Comparison of ENCODE assay signal across 28 cellular contexts in genomic region chr1:152014943-152015342, GRCh38.
"Had no signal": no experiment of that assay in that cellular context is flagged by ENCODE, and none has a peak within 500 bp of the region (broad histone marks: within the 10 kb centered on the region; RNA-seq: fewer than 3 reads in every experiment).

No MANE protein-coding gene starts in this region.

- H3K36me3 Mint-ChIP-seq: immature natural killer cell; naive thymus-derived CD8-positive, alpha-beta T cell had no signal

- H3K4me1 Mint-ChIP-seq: immature natural killer cell; neural crest cell; stimulated activated naive CD8-positive, alpha-beta T cell treated with anti-CD3 and anti-CD28 coated beads, Interleukin-15, amount 100 ng/mL, for 72 hours had no signal

- ATAC-seq: left cardiac atrium; left lobe of liver; left ventricle myocardium superior; lower lobe of right lung; naive thymus-derived CD8-positive, alpha-beta T cell; pancreas; right cardiac atrium; sciatic nerve; stimulated activated naive CD8-positive, alpha-beta T cell treated with anti-CD3 and anti-CD28 coated beads, Interleukin-15, amount 100 ng/mL, for 72 hours had no signal

- H3K9me3 Mint-ChIP-seq: immature natural killer cell; naive thymus-derived CD8-positive, alpha-beta T cell; nephron; neural crest cell; stimulated activated naive CD8-positive, alpha-beta T cell treated with anti-CD3 and anti-CD28 coated beads, Interleukin-15, amount 100 ng/mL, for 72 hours had no signal

- DNase-seq: hypothalamus; immature natural killer cell; islet precursor cell; left cardiac atrium; left ventricle myocardium superior; lower lobe of right lung; mammary epithelial cell; mesenchymal stem cell; naive thymus-derived CD8-positive, alpha-beta T cell; nucleus accumbens; pancreas; retina; right cardiac atrium; stimulated activated CD4-positive, alpha-beta T cell treated with anti-CD3 and anti-CD28 coated beads, Interleukin-12 subunit alpha, Interleukin-12 subunit beta, amount 100 ng/mL, for 4 hours; stimulated activated CD4-positive, alpha-beta T cell treated with anti-CD3 and anti-CD28 coated beads, Interleukin-15, amount 100 ng/mL, for 24 hours; stimulated activated CD4-positive, alpha-beta T cell treated with anti-CD3 and anti-CD28 coated beads, Interleukin-2, amount 100 ng/mL, for 24 hours; stimulated activated CD4-positive, alpha-beta T cell treated with anti-CD3 and anti-CD28 coated beads, Interleukin-4, amount 100 ng/mL, for 1 hour; stimulated activated naive CD4-positive, alpha-beta T cell treated with Interleukin-2 at 50 U/mL for 16 hours; stimulated activated naive CD8-positive, alpha-beta T cell treated with anti-CD3 and anti-CD28 coated beads, Interleukin-15, amount 100 ng/mL, for 72 hours; substantia nigra; upper lobe of left lung had no signal

- H3K4me3 ChIP-seq: lower lobe of right lung, pancreas, prostate gland, skin epidermis, tibial nerve, upper lobe of left lung had no signal

- H3K27ac Mint-ChIP-seq: immature natural killer cell; naive thymus-derived CD8-positive, alpha-beta T cell had no signal

- H3K4me3 Mint-ChIP-seq: immature natural killer cell; naive thymus-derived CD8-positive, alpha-beta T cell; nephron; neural crest cell; stimulated activated naive CD8-positive, alpha-beta T cell treated with anti-CD3 and anti-CD28 coated beads, Interleukin-15, amount 100 ng/mL, for 72 hours had no signal

- H3K9me3 ChIP-seq: lower lobe of right lung, pancreas, prostate gland, tibial nerve, upper lobe of left lung had no signal
